9 cellular contexts compared by ENCODE assay signal in genomic region chr17:36849871-36850348, GRCh38.
DNase-seq lines count a peak whose midpoint lies in the region; ATAC-seq and TF ChIP-seq lines count a peak whose summit lies in the region.
"Had no signal": no experiment of that assay in that cellular context is flagged by ENCODE, and none has a peak within 500 bp of the region (broad histone marks: within the 10 kb centered on the region; RNA-seq: fewer than 3 reads in every experiment).

No MANE protein-coding gene starts in this region.

- no peaks in the 10 kb centered on the region for H3K36me3 ChIP-seq in fibroblast of lung (ENCODE audit: control insufficient read depth, insufficient read depth, low read length)

- H3K4me3 ChIP-seq in fibroblast of lung (replicated peaks in 1 of 4; ENCODE audit: control extremely low read depth in 1 of 4, insufficient read depth in 1 of 4, low read depth in 3 of 4, low read length in 4 of 4): no peak overlapping the region

- H3K27ac Mint-ChIP-seq in T-helper 17 cell: peak overlapping the region; percentile 77

- peaks cover 2% of the 10 kb centered on the region for H3K4me1 ChIP-seq in fibroblast of lung (ENCODE audit: control insufficient read depth, extremely low read depth, insufficient read depth, low read length)

- peaks cover 4% of the 10 kb centered on the region for H3K4me1 Mint-ChIP-seq in T-helper 17 cell

- no peaks in the 10 kb centered on the region for H3K36me3 Mint-ChIP-seq in T-helper 17 cell (ENCODE audit: low read depth)

- H3K9me3 ChIP-seq in T-helper 17 cell (ENCODE audit: control insufficient read depth, low read length, poor library complexity, severe bottlenecking): no peaks in the 10 kb centered on the region
- no peaks in the 10 kb centered on the region for H3K9me3 ChIP-seq in fibroblast of lung (ENCODE audit: control insufficient read depth, insufficient read depth, low read depth, low read length)

- no peak overlapping the region for H3K4me3 Mint-ChIP-seq in T-helper 17 cell

- no peaks in the 10 kb centered on the region for H4K20me1 ChIP-seq in fibroblast of lung (ENCODE audit: control insufficient read depth, extremely low read depth, insufficient read depth, low read length)

- H3K27me3 Mint-ChIP-seq in T-helper 17 cell: peaks cover 31% of the 10 kb centered on the region

- no peak overlapping the region for H3K9ac ChIP-seq in fibroblast of lung (ENCODE audit: insufficient read depth, low read length)

- no peaks in the 10 kb centered on the region for H3K79me2 ChIP-seq in fibroblast of lung (ENCODE audit: control insufficient read depth, insufficient read depth, low read length)

- no peak overlapping the region for H3K27ac ChIP-seq in fibroblast of lung (ENCODE audit: insufficient read depth, low read length)

- TF ChIP-seq CTCF in fibroblast of lung (conservative IDR thresholded peaks at IDR 0.05 in 1 of 2, IDR thresholded peaks at IDR 0.05 in 1 of 2; ENCODE audit: low read depth in 1 of 2, low read length in 2 of 2): peak in 1 of 2 donors; percentile 20

- DNase-seq in activated CD8-positive, alpha-beta memory T cell treated with anti-CD3 and anti-CD28 coated beads for 24 hours: peak; percentile 65
- DNase-seq in activated CD8-positive, alpha-beta memory T cell treated with anti-CD3 and anti-CD28 coated beads, Interleukin-2, amount 50 U/mL, for 4 hours: no peak
- no peak for DNase-seq in T-helper 17 cell
- peak; percentile 34 to 83 for DNase-seq in fibroblast of lung (ENCODE audit: low read depth in 2 of 2)
- DNase-seq in stimulated activated CD8-positive, alpha-beta memory T cell treated with anti-CD3 and anti-CD28 coated beads, Interleukin-7, amount 100 ng/mL, for 48 hours (ENCODE audit: extremely low read depth in 1 of 2, low read depth in 1 of 2): peak; percentile 36 to 47
- DNase-seq in left lobe of liver (ENCODE audit: low spot score): no peak
- DNase-seq: NCI-H748 treated with DMSO at 0.1 percent for 48 hours had no signal

- no peak overlapping the region for H2AFZ ChIP-seq in fibroblast of lung (ENCODE audit: low read length)

- no peak for ATAC-seq in T-helper 17 cell
- no peak for ATAC-seq in GM18511 (IDR thresholded peaks at IDR 0.05; ENCODE audit: unreplicated experiment)
- no peak for ATAC-seq in HG03520 (IDR thresholded peaks at IDR 0.05; ENCODE audit: unreplicated experiment)
- ATAC-seq in left lobe of liver: no peak

- H3K4me2 ChIP-seq in fibroblast of lung (ENCODE audit: extremely low read depth, insufficient read depth, low read length): no peak overlapping the region

- H3K27me3 ChIP-seq in fibroblast of lung (ENCODE audit: control insufficient read depth, insufficient read depth, low read length): no peaks in the 10 kb centered on the region

Comparison
In these comparisons a context has a peak if more than half of its experiments do, and no peak if none do; other contexts are left out.
1. DNase-seq: peak in activated CD8-positive, alpha-beta memory T cell treated with anti-CD3 and anti-CD28 coated beads for 24 hours (single experiment), fibroblast of lung (2 of 2) and stimulated activated CD8-positive, alpha-beta memory T cell treated with anti-CD3 and anti-CD28 coated beads, Interleukin-7, amount 100 ng/mL, for 48 hours (2 of 2); none in activated CD8-positive, alpha-beta memory T cell treated with anti-CD3 and anti-CD28 coated beads, Interleukin-2, amount 50 U/mL, for 4 hours (single experiment), T-helper 17 cell (0 of 3) and left lobe of liver (single experiment).